31 cellular contexts compared by ENCODE assay signal in the genomic region with DNA sequence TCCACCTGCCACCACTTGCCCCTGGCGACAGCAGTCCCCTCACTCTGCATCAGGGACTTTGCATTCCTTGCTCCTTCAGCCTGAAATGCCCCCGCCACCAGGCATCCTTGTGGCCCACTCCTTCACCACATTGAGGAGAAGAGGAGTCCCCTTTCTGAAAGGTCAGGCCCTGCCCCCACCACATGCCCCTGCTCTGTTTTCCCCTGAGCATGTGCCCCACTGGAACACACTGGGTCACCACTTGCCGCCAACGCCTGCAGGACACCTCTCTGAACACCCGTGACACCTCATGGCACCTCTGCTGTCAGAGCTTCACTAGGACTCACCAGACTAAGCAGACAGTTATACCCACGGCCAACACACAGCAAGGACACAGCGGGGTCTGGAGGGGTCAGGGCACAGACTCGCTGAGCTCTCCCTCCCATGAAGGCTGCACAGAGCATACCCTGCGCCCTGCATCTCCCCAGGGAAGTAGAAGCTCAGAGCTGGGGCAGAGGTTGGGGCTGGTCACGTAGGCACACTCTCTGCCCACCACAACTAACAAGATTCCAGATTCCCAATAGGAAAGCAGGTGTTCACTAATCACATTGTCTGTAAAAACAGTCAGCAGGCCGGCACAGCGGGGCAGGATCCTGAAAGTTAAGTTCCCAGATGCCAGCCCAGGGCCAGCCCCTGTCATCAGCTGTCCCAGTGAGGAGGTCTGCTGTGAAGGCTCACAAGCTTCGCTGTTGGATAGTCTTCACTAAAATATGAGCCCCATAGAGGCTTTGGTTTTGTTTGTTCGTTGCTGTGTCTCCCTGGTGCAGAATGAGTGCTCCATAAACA. TPM values are rescaled to one million over a fixed set of nuclear protein-coding genes. Genes with fewer than 3 reads are reported as not detected.
"Had no signal": no experiment of that assay in that cellular context is flagged by ENCODE, and none has a peak within 500 bp of the region (broad histone marks: within the 10 kb centered on the region; RNA-seq: fewer than 3 reads in every experiment).

No MANE protein-coding gene starts in this region.

- H3K4me3 ChIP-seq: cardiac muscle cell, gastroesophageal sphincter, hepatocyte, neural progenitor cell, smooth muscle cell, stomach, thyroid gland, upper lobe of left lung had no signal

- H3K9me3 ChIP-seq: gastroesophageal sphincter, stomach, thyroid gland, upper lobe of left lung had no signal

- H3K27me3 ChIP-seq: hepatocyte, neural progenitor cell, thyroid gland, upper lobe of left lung had no signal

- DNase-seq: activated B cell treated with CpG ODN at 0.5 μM for 24 hours; activated CD4-positive, alpha-beta T cell treated with anti-CD3 and anti-CD28 coated beads, Interleukin-2, amount 50 U/mL, for 1 hour; activated CD8-positive, alpha-beta T cell treated with anti-CD3 and anti-CD28 coated beads for 36 hours; activated effector memory CD4-positive, alpha-beta T cell treated with Interleukin-2 at 50 U/mL for 16 hours; activated naive CD4-positive, alpha-beta T cell treated with Interleukin-2 at 50 U/mL for 16 hours; activated T-cell treated with anti-CD3 and anti-CD28 coated beads for 4 hours; effector CD8-positive, alpha-beta T cell; erythroblast; kidney; natural killer cell; stimulated activated CD4-positive, alpha-beta T cell treated with anti-CD3 and anti-CD28 coated beads, Interleukin-1b, Interleukin-23, amount 100 ng/mL, for 48 hours; stimulated activated CD4-positive, alpha-beta T cell treated with anti-CD3 and anti-CD28 coated beads, Interleukin-4, amount 100 ng/mL, for 4 hours; stimulated activated CD8-positive, alpha-beta memory T cell treated with anti-CD3 and anti-CD28 coated beads, Interleukin-4, amount 100 ng/mL, for 48 hours; stimulated activated naive B cell treated with anti-CD40 and anti-IgM and Interleukin-4, amounts not matched to agents 10 μg/mL and 1 μg/mL and 100 μg/mL, for 72 hours; stomach; T-helper 1 cell; thyroid gland; upper lobe of left lung had no signal

- H3K79me2 ChIP-seq: hepatocyte had no signal

- H3K9me3 Mint-ChIP-seq: activated B cell treated with CpG ODN at 0.5 μM for 24 hours; activated CD8-positive, alpha-beta T cell treated with anti-CD3 and anti-CD28 coated beads for 36 hours; brain; memory B cell; natural killer cell; neural progenitor cell; stimulated activated naive B cell treated with anti-CD40 and anti-IgM and Interleukin-4, amounts not matched to agents 10 μg/mL and 1 μg/mL and 100 μg/mL, for 72 hours; T-helper 2 cell treated with Interferon-gamma antibody and Interleukin-4, amounts not matched to agents 5 μg/mL and 100 μg/mL, for 36 hours had no signal

- H3K4me2 ChIP-seq: hepatocyte, neural progenitor cell, smooth muscle cell had no signal

- H3K4me1 Mint-ChIP-seq: activated B cell treated with CpG ODN at 0.5 μM for 24 hours; memory B cell; natural killer cell; stimulated activated naive B cell treated with anti-CD40 and anti-IgM and Interleukin-4, amounts not matched to agents 10 μg/mL and 1 μg/mL and 100 μg/mL, for 72 hours had no signal

- H3K4me1 ChIP-seq: neural progenitor cell, thyroid gland, upper lobe of left lung had no signal

- H3K36me3 ChIP-seq: cardiac muscle cell, gastroesophageal sphincter, neural progenitor cell, stomach, thyroid gland, upper lobe of left lung had no signal

- H3K27ac ChIP-seq: hepatocyte, neural progenitor cell, stomach, thyroid gland, upper lobe of left lung had no signal

- H2AFZ ChIP-seq: hepatocyte, neural progenitor cell had no signal

- H3K36me3 Mint-ChIP-seq: activated naive CD8-positive, alpha-beta T cell; brain; natural killer cell; neural progenitor cell; stimulated activated naive B cell treated with anti-CD40 and anti-IgM and Interleukin-4, amounts not matched to agents 10 μg/mL and 1 μg/mL and 100 μg/mL, for 72 hours had no signal

- H3K4me3 Mint-ChIP-seq: activated B cell treated with CpG ODN at 0.5 μM for 24 hours; activated CD8-positive, alpha-beta T cell treated with anti-CD3 and anti-CD28 coated beads for 36 hours; activated naive CD8-positive, alpha-beta T cell; brain; memory B cell; natural killer cell; stimulated activated naive B cell treated with anti-CD40 and anti-IgM and Interleukin-4, amounts not matched to agents 10 μg/mL and 1 μg/mL and 100 μg/mL, for 72 hours; T-helper 2 cell treated with Interferon-gamma antibody and Interleukin-4, amounts not matched to agents 5 μg/mL and 100 μg/mL, for 36 hours had no signal

- H3K27ac Mint-ChIP-seq: activated B cell treated with CpG ODN at 0.5 μM for 24 hours; activated CD8-positive, alpha-beta T cell treated with anti-CD3 and anti-CD28 coated beads for 36 hours; activated naive CD8-positive, alpha-beta T cell; memory B cell; natural killer cell; neural progenitor cell; stimulated activated naive B cell treated with anti-CD40 and anti-IgM and Interleukin-4, amounts not matched to agents 10 μg/mL and 1 μg/mL and 100 μg/mL, for 72 hours; T-helper 2 cell treated with Interferon-gamma antibody and Interleukin-4, amounts not matched to agents 5 μg/mL and 100 μg/mL, for 36 hours had no signal

- H3K9ac ChIP-seq: neural progenitor cell had no signal

RNA-seq across cellular contexts. Expression of gene AOC1, which starts 5.8 kb away (rescaled TPM):
- total RNA-seq: activated B cell treated with CpG ODN at 0.5 μM for 24 hours; activated CD8-positive, alpha-beta T cell treated with anti-CD3 and anti-CD28 coated beads for 36 hours; chondrocyte; fibroblast of lung; fibroblast of villous mesenchyme; natural killer cell; omental fat pad; smooth muscle cell had no signal
- polyA plus RNA-seq: cardiac muscle cell, fibroblast of lung, smooth muscle cell had no signal

RNA-seq across cellular contexts. Expression of gene TMEM176A, which starts 45.9 kb away (rescaled TPM):
- total RNA-seq: activated B cell treated with CpG ODN at 0.5 μM for 24 hours; activated CD8-positive, alpha-beta T cell treated with anti-CD3 and anti-CD28 coated beads for 36 hours; chondrocyte; fibroblast of villous mesenchyme had no signal

RNA-seq across cellular contexts. Expression of gene TMEM176B, which starts 46.3 kb away (rescaled TPM):
- total RNA-seq: activated CD8-positive, alpha-beta T cell treated with anti-CD3 and anti-CD28 coated beads for 36 hours had no signal
